ENCODE assay signal across 11 cellular contexts in the genomic region with DNA sequence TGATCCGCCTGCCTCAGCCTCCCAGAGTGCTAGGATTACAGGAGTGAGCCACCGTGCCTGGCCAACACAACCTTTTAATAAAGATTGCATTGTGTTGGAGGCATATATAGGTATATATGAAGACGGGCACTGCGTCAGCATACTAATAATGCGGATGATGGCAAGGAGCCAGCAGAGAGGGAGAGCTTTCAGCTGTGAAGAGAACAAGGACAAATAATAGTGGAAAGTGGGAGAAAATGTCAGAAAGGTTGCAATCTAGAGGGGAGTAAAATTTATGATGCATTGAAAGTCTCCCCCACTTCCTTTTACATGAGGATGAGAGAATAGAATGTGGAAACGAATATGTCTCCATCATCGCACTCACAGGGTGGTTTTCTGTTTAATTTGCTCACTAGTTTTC.
"Had no signal": no experiment of that assay in that cellular context is flagged by ENCODE, and none has a peak within 500 bp of the region (broad histone marks: within the 10 kb centered on the region; RNA-seq: fewer than 3 reads in every experiment).

No MANE protein-coding gene starts in this region.

- H3K27me3 Mint-ChIP-seq: activated T-helper 17 cell treated with anti-CD3 and anti-CD28 coated beads, Interleukin-2, amount 50 U/mL, for 72 hours had no signal

- H3K4me1 Mint-ChIP-seq: activated T-helper 17 cell treated with anti-CD3 and anti-CD28 coated beads, Interleukin-2, amount 50 U/mL, for 72 hours; stimulated activated effector memory CD8-positive, alpha-beta T cell treated with anti-CD3 and anti-CD28 coated beads, Interleukin-12 subunit alpha, Interleukin-12 subunit beta, amount 100 ng/mL, for 72 hours had no signal

- H3K4me3 Mint-ChIP-seq: activated T-helper 17 cell treated with anti-CD3 and anti-CD28 coated beads, Interleukin-2, amount 50 U/mL, for 72 hours; endodermal cell; stimulated activated effector memory CD8-positive, alpha-beta T cell treated with anti-CD3 and anti-CD28 coated beads, Interleukin-12 subunit alpha, Interleukin-12 subunit beta, amount 100 ng/mL, for 72 hours had no signal

- ATAC-seq: activated T-helper 17 cell treated with anti-CD3 and anti-CD28 coated beads, Interleukin-2, amount 50 U/mL, for 72 hours; gastroesophageal sphincter; heart right ventricle; left colon; stimulated activated effector memory CD8-positive, alpha-beta T cell treated with anti-CD3 and anti-CD28 coated beads, Interleukin-12 subunit alpha, Interleukin-12 subunit beta, amount 100 ng/mL, for 72 hours had no signal

- DNase-seq: activated CD4-positive, alpha-beta T cell treated with anti-CD3 and anti-CD28 coated beads for 1 hour; activated CD4-positive, alpha-beta T cell treated with anti-CD3 and anti-CD28 coated beads, Interleukin-2, amount 50 U/mL, for 48 hours; activated naive CD4-positive, alpha-beta T cell treated with Interleukin-2 at 50 U/mL for 16 hours; endodermal cell; heart right ventricle; left colon; midbrain; tibial artery had no signal

- H3K27ac Mint-ChIP-seq: activated T-helper 17 cell treated with anti-CD3 and anti-CD28 coated beads, Interleukin-2, amount 50 U/mL, for 72 hours; endodermal cell; stimulated activated effector memory CD8-positive, alpha-beta T cell treated with anti-CD3 and anti-CD28 coated beads, Interleukin-12 subunit alpha, Interleukin-12 subunit beta, amount 100 ng/mL, for 72 hours had no signal

- H3K36me3 Mint-ChIP-seq: stimulated activated effector memory CD8-positive, alpha-beta T cell treated with anti-CD3 and anti-CD28 coated beads, Interleukin-12 subunit alpha, Interleukin-12 subunit beta, amount 100 ng/mL, for 72 hours had no signal

- H3K9me3 Mint-ChIP-seq: activated T-helper 17 cell treated with anti-CD3 and anti-CD28 coated beads, Interleukin-2, amount 50 U/mL, for 72 hours; stimulated activated effector memory CD8-positive, alpha-beta T cell treated with anti-CD3 and anti-CD28 coated beads, Interleukin-12 subunit alpha, Interleukin-12 subunit beta, amount 100 ng/mL, for 72 hours had no signal
